ENCODE assay signal across 1 cellular context in the genomic region with DNA sequence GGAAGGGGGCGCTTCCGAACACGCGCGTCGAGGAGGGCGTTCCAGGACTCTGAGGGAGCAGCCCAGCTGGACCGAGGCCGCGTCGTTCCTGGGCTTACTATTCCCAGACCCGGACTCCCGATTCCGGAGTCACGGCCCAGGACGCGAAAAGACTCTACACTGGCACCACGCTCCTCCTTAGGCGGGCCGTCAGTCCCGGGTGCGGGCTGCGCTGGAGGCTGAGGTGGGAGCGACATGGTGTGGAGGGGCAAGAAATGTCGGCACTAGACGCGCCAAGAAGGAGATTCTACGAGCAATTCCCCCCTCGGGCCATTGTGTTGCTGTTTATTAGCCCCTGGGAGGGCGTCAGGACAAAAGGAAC.
TF ChIP-seq lines count a peak whose summit lies in the region.

No MANE protein-coding gene starts in this region.

TF ChIP-seq in IMR-90, 13 proteins besides CTCF, POLR2A, EP300 and RAD21 (continued from another document):
- TF ChIP-seq RFX5 (IDR thresholded peaks at IDR 0.05; ENCODE audit: low read depth, low read length) (no peak), FOS (IDR thresholded peaks at IDR 0.05; ENCODE audit: low read depth, low read length) (no peak), NFE2L2 (IDR thresholded peaks at IDR 0.05; ENCODE audit: low read depth, low read length) (no peak)
